Comparison of ENCODE assay signal across 1 cellular context in genomic region chr2:230933521-230934180, GRCh38.
TF ChIP-seq lines count a peak whose summit lies in the region.

No MANE protein-coding gene starts in this region.

TF ChIP-seq in IMR-90, 13 proteins besides CTCF, POLR2A, EP300 and RAD21:
- TF ChIP-seq FOS (IDR thresholded peaks at IDR 0.05; ENCODE audit: low read depth, low read length) (no peak), ELK1 (IDR thresholded peaks at IDR 0.05; ENCODE audit: borderline replicate concordance, low read depth, low read length) (no peak), RFX5 (IDR thresholded peaks at IDR 0.05; ENCODE audit: low read depth, low read length) (no peak), SMC3 (IDR thresholded peaks at IDR 0.05; ENCODE audit: low read depth, low read length) (no peak), USF2 (IDR thresholded peaks at IDR 0.05; ENCODE audit: low read depth, low read length) (no peak), MAFK (IDR thresholded peaks at IDR 0.05; ENCODE audit: low read depth, low read length) (no peak)
